ENCODE assay signal across 26 cellular contexts in the genomic region with DNA sequence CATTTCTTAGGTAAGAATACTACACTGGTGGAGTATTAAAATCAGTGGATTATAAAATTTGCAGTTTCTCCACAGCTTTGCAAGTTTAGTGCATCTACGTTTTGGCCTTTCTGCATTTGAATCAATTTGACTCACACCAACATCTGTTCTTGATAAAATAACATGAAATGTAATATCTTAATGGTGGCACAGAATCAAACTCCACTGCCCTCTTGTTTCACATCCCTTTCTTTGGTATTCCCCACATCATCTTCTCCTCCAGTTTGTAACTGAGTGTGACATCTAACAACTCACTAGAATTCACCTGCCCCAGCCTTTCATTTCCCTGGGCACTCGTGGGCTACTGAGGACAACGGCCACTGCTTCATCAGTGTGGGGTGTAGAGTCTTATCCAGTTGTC.
DNase-seq lines count a peak whose midpoint lies in the region; TF ChIP-seq lines count a peak whose summit lies in the region.
"Had no signal": no experiment of that assay in that cellular context is flagged by ENCODE, and none has a peak within 500 bp of the region (broad histone marks: within the 10 kb centered on the region; RNA-seq: fewer than 3 reads in every experiment).

No MANE protein-coding gene starts in this region.

- H3K27me3 Mint-ChIP-seq in nephron (ENCODE audit: low read depth), result no peaks in the 10 kb centered on the region

- POLR2A ChIA-PET in SK-N-SH (lab: Yijun Ruan, JAX), result no interaction called here

- no peak for TF ChIP-seq EP300 in SK-N-SH (IDR thresholded peaks at IDR 0.05; ENCODE audit: borderline replicate concordance in 1 of 2, low read depth in 1 of 2, low read length in 1 of 2)

- no peaks in the 10 kb centered on the region for H3F3A ChIP-seq in GM23248 (ENCODE audit: insufficient read depth)
- no peaks in the 10 kb centered on the region for H3F3A ChIP-seq in SK-N-SH (replicated peaks; ENCODE audit: insufficient read depth)

- TF ChIP-seq CTCF in SK-N-SH (IDR thresholded peaks at IDR 0.05) (no peak), fibroblast of mammary gland (conservative IDR thresholded peaks at IDR 0.05; ENCODE audit: control insufficient read depth, insufficient read depth, low read depth, low read length) (no peak), nephron (IDR thresholded peaks at IDR 0.05; ENCODE audit: unreplicated experiment in 3 of 3) (no peak), brain microvascular endothelial cell (IDR thresholded peaks at IDR 0.05; ENCODE audit: low read depth, low read length, missing control alignments) (no peak)

- H3K9ac ChIP-seq in GM23248 (no peak overlapping the region), SK-N-SH (no peak overlapping the region)

- no peak overlapping the region for H3K4me3 Mint-ChIP-seq in nephron
- H3K4me3 Mint-ChIP-seq: CD4-positive, alpha-beta memory T cell; HFFc6 had no signal

- H3K4me2 ChIP-seq in GM23248 (ENCODE audit: unreplicated experiment), result no peak overlapping the region
- no peak overlapping the region for H3K4me2 ChIP-seq in SK-N-SH
- H3K4me2 ChIP-seq: A549 had no signal

- in situ Hi-C loops in GM23248 (cut with MboI), result no loop called here
- in situ Hi-C loops in brain microvascular endothelial cell (cut with HindIII; ENCODE audit: low pct_ligation_motif_present, low sequenced_read_pairs), result no loop called here

- H3K9me2 ChIP-seq in GM23248 (ENCODE audit: insufficient read depth), result no peaks in the 10 kb centered on the region
- H3K9me2 ChIP-seq in SK-N-SH, result no peaks in the 10 kb centered on the region

- H3K4me1 ChIP-seq in GM23248 (ENCODE audit: insufficient read depth), result peaks cover 7% of the 10 kb centered on the region; the same call in 1 of the 2 replicates
- H3K4me1 ChIP-seq in SK-N-SH (ENCODE audit: control insufficient read depth in 1 of 2, insufficient read depth in 2 of 2, low read depth in 1 of 2, low read length in 1 of 2), result peaks cover 0 to 23% of the 10 kb centered on the region in 2 experiments; a peak in 2 of 4 replicates
- H3K4me1 ChIP-seq: A549 had no signal

- peaks cover 22% of the 10 kb centered on the region for H3K27me3 ChIP-seq in GM23248 (replicated peaks; ENCODE audit: insufficient read depth)
- no peaks in the 10 kb centered on the region; the same call in 1 of the 2 replicates for H3K27me3 ChIP-seq in SK-N-SH (ENCODE audit: insufficient read depth)
- H3K27me3 ChIP-seq in brain microvascular endothelial cell (replicated peaks), result peaks cover 2% of the 10 kb centered on the region
- H3K27me3 ChIP-seq: MG63 had no signal

- H3K79me2 ChIP-seq in GM23248 (ENCODE audit: insufficient read depth), result no peaks in the 10 kb centered on the region
- no peaks in the 10 kb centered on the region for H3K79me2 ChIP-seq in SK-N-SH (ENCODE audit: insufficient read depth)

- DNase-seq in GM23248 (peak; percentile 27), SK-N-SH (no peak), fibroblast of mammary gland (ENCODE audit: low read depth) (peak; percentile 43), HCEC 1CT (no peak), 8988T (no peak), brain microvascular endothelial cell (no peak), kidney glomerular epithelial cell (lab: John Stamatoyannopoulos, UW) (no peak)
- DNase-seq: AML-193; C1 segment of cervical spinal cord; CD4-positive, alpha-beta memory T cell; COR-L47; EL; GDM1; HFFc6; KBM-7; MG63; NCI-H1694; NCI-H2029 treated with DMSO at 0.1 percent for 48 hours; NCI-H446 treated with DMSO at 0.1 percent for 48 hours; NCI-H526; NCI-H82; NK-92 treated with Interleukin-12 subunit alpha and Interleukin-12 subunit beta, amount 100 ng/mL, for 24 hours; SHP77 treated with DMSO at 0.1 percent for 48 hours; SW 1271 had no signal

- no peaks in the 10 kb centered on the region for H4K20me1 ChIP-seq in GM23248 (ENCODE audit: insufficient read depth)
- no peaks in the 10 kb centered on the region for H4K20me1 ChIP-seq in SK-N-SH (ENCODE audit: insufficient read depth)

- H3K4me3 ChIP-seq in GM23248 (no peak overlapping the region), SK-N-SH (ENCODE audit: low read depth in 2 of 2, low read length in 1 of 2) (no peak overlapping the region), fibroblast of mammary gland (ENCODE audit: control insufficient read depth, low read depth, low read length) (no peak overlapping the region), brain microvascular endothelial cell (ENCODE audit: low read depth, low read length) (no peak overlapping the region)
- H3K4me3 ChIP-seq: A549, MG63 had no signal

- WGBS in GM23248 (ENCODE audit: low coverage in 1 of 2, low lambda C conversion rate in 2 of 2, missing lambda C conversion rate in 2 of 2), 2 experiments, result 41 to 42% methylated on average over 3 of the region's 3 CpGs
- 19% methylated on average over 3 of the region's 3 CpGs for WGBS in SK-N-SH (ENCODE audit: low lambda C conversion rate)

- CTCF ChIA-PET in SK-N-SH (lab: Yijun Ruan, JAX), result no interaction called here

- H3K36me3 ChIP-seq in GM23248 (ENCODE audit: low read depth) (no peaks in the 10 kb centered on the region), SK-N-SH (replicated peaks in 1 of 2; ENCODE audit: control insufficient read depth in 1 of 2, insufficient read depth in 2 of 2, low read length in 1 of 2) (no peaks in the 10 kb centered on the region), brain microvascular endothelial cell (replicated peaks) (no peaks in the 10 kb centered on the region)
- H3K36me3 ChIP-seq: MG63 had no signal

- no peaks in the 10 kb centered on the region for H3K36me3 Mint-ChIP-seq in nephron (ENCODE audit: low read depth)
- H3K36me3 Mint-ChIP-seq: CD4-positive, alpha-beta memory T cell had no signal

- H3K27ac Mint-ChIP-seq in nephron, result peak overlapping the region in 2 of 3 experiments; percentile 33 to 71
- H3K27ac Mint-ChIP-seq: CD4-positive, alpha-beta memory T cell; HFFc6 had no signal

- TF ChIP-seq RAD21 in SK-N-SH (IDR thresholded peaks at IDR 0.05; ENCODE audit: low read length), result no peak

- no peaks in the 10 kb centered on the region for H3K9me3 Mint-ChIP-seq in nephron
- H3K9me3 Mint-ChIP-seq: CD4-positive, alpha-beta memory T cell; HFFc6 had no signal

- no peak overlapping the region for H2AFZ ChIP-seq in GM23248
- H2AFZ ChIP-seq in SK-N-SH (ENCODE audit: low read depth), result no peak overlapping the region

- H3K27ac ChIP-seq in GM23248 (no peak overlapping the region), SK-N-SH (ENCODE audit: low read depth in 2 of 2, low read length in 1 of 2) (no peak overlapping the region), brain microvascular endothelial cell (no peak overlapping the region)
- H3K27ac ChIP-seq: A549 had no signal

- H3K4me1 Mint-ChIP-seq in nephron, result peaks cover 49% of the 10 kb centered on the region
- H3K4me1 Mint-ChIP-seq: CD4-positive, alpha-beta memory T cell had no signal

- H3K9me3 ChIP-seq in GM23248 (ENCODE audit: low read depth), result no peaks in the 10 kb centered on the region
- H3K9me3 ChIP-seq in SK-N-SH, result no peaks in the 10 kb centered on the region
- H3K9me3 ChIP-seq: A549, MG63 had no signal

TF ChIP-seq in SK-N-SH, 30 proteins besides CTCF, POLR2A, EP300 and RAD21:
- TF ChIP-seq TCF12 (IDR thresholded peaks at IDR 0.05), result peak; percentile 74
- TF ChIP-seq MEF2A (IDR thresholded peaks at IDR 0.05; ENCODE audit: borderline replicate concordance, low read depth), result no peak

Comparison
In these comparisons a context has a peak if more than half of its experiments do, and no peak if none do; other contexts are left out.
1. DNase-seq: peak in GM23248 (single experiment) and fibroblast of mammary gland (single experiment); none in SK-N-SH (single experiment), HCEC 1CT (single experiment), 8988T (single experiment), brain microvascular endothelial cell (single experiment) and kidney glomerular epithelial cell (single experiment).